10 cellular contexts compared by ENCODE assay signal in genomic region chrX:15301924-15302323, GRCh38. TPM values are rescaled to one million over a fixed set of nuclear protein-coding genes. Genes with fewer than 3 reads are reported as not detected.
DNase-seq lines count a peak whose midpoint lies in the region; ATAC-seq and TF ChIP-seq lines count a peak whose summit lies in the region.
"Had no signal": no experiment of that assay in that cellular context is flagged by ENCODE, and none has a peak within 500 bp of the region (broad histone marks: within the 10 kb centered on the region; RNA-seq: fewer than 3 reads in every experiment).

No MANE protein-coding gene starts in this region.

- H3K36me3 Mint-ChIP-seq in effector memory CD8-positive, alpha-beta T cell (ENCODE audit: insufficient read depth), result no peaks in the 10 kb centered on the region
- H3K36me3 Mint-ChIP-seq in naive thymus-derived CD8-positive, alpha-beta T cell, result no peaks in the 10 kb centered on the region

- H3K4me3 Mint-ChIP-seq in effector memory CD8-positive, alpha-beta T cell, result no peak overlapping the region
- no peak overlapping the region for H3K4me3 Mint-ChIP-seq in naive thymus-derived CD8-positive, alpha-beta T cell
- H3K4me3 Mint-ChIP-seq: central memory CD8-positive, alpha-beta T cell had no signal

- peaks cover 0 to 4% of the 10 kb centered on the region in 2 donors for H3K4me1 Mint-ChIP-seq in effector memory CD8-positive, alpha-beta T cell (ENCODE audit: low read depth in 2 of 2)
- peaks cover 0 to 1% (median 0%) of the 10 kb centered on the region in 4 donors for H3K4me1 Mint-ChIP-seq in naive thymus-derived CD8-positive, alpha-beta T cell
- H3K4me1 Mint-ChIP-seq: central memory CD8-positive, alpha-beta T cell had no signal

- H3K9me3 Mint-ChIP-seq in effector memory CD8-positive, alpha-beta T cell, result no peaks in the 10 kb centered on the region
- H3K9me3 Mint-ChIP-seq in naive thymus-derived CD8-positive, alpha-beta T cell, result no peaks in the 10 kb centered on the region
- H3K9me3 Mint-ChIP-seq: central memory CD8-positive, alpha-beta T cell had no signal

- TF ChIP-seq POLR2A in NB4 (IDR thresholded peaks at IDR 0.05; ENCODE audit: extremely low read depth, insufficient read length), result no peak

- POLR2A ChIA-PET in naive thymus-derived CD8-positive, alpha-beta T cell (lab: Charles Lee), result no interaction called here

- no peak overlapping the region for H3K4me3 ChIP-seq in NB4 (ENCODE audit: low read depth, low read length)
- H3K4me3 ChIP-seq: smooth muscle cell had no signal

- peak; percentile 54 for DNase-seq in NB4 (ENCODE audit: low read depth)
- DNase-seq in effector memory CD8-positive, alpha-beta T cell, result no peak
- DNase-seq in pons (ENCODE audit: low spot score), result peak; percentile 42
- no peak for DNase-seq in NCI-H82 (lab: John Stamatoyannopoulos, UW)
- DNase-seq in naive thymus-derived CD8-positive, alpha-beta T cell, result no peak
- DNase-seq in SHP77 treated with DMSO at 0.1 percent for 48 hours (lab: John Stamatoyannopoulos, UW), result no peak

- TF ChIP-seq CTCF in NB4 (IDR thresholded peaks at IDR 0.05; ENCODE audit: low read depth, low read length), result no peak

- H3K27ac Mint-ChIP-seq in effector memory CD8-positive, alpha-beta T cell, result no peak overlapping the region
- no peak overlapping the region for H3K27ac Mint-ChIP-seq in naive thymus-derived CD8-positive, alpha-beta T cell

- no peaks in the 10 kb centered on the region for H3K27me3 Mint-ChIP-seq in effector memory CD8-positive, alpha-beta T cell
- H3K27me3 Mint-ChIP-seq in naive thymus-derived CD8-positive, alpha-beta T cell, result peaks cover 0 to 1% (median 0%) of the 10 kb centered on the region in 5 donors
- H3K27me3 Mint-ChIP-seq: central memory CD8-positive, alpha-beta T cell had no signal

- ATAC-seq in GM19395 (IDR thresholded peaks at IDR 0.05; ENCODE audit: unreplicated experiment) (peak; percentile 38), HG03095 (IDR thresholded peaks at IDR 0.05; ENCODE audit: unreplicated experiment) (no peak)
- peak; percentile 32 for ATAC-seq in effector memory CD8-positive, alpha-beta T cell (replicated peaks)
- no peak for ATAC-seq in naive thymus-derived CD8-positive, alpha-beta T cell

RNA-seq across cellular contexts. Expression of gene ASB11, which starts 13.5 kb away (rescaled TPM):
- total RNA-seq in naive thymus-derived CD8-positive, alpha-beta T cell, result not detected
- not detected for polyA plus RNA-seq in naive thymus-derived CD8-positive, alpha-beta T cell
- total RNA-seq: smooth muscle cell had no signal
- polyA plus RNA-seq: smooth muscle cell had no signal

RNA-seq across cellular contexts. Expression of gene ASB9, which starts 32.0 kb away (rescaled TPM):
- under 1 TPM in 1 of 2 experiments, not detected in 1; 0.33 TPM for total RNA-seq in naive thymus-derived CD8-positive, alpha-beta T cell
- 1 to 10 TPM in 2 of 3 donors, under 1 TPM in 1; 0.71 to 2.7 (median 1.5) TPM for polyA plus RNA-seq in naive thymus-derived CD8-positive, alpha-beta T cell
- total RNA-seq: smooth muscle cell had no signal

RNA-seq across cellular contexts. Expression of gene PIGA, which starts 33.4 kb away (rescaled TPM):
- 10 to 100 TPM; 30.9 to 34.2 TPM for total RNA-seq in naive thymus-derived CD8-positive, alpha-beta T cell
- 1 to 10 TPM; 3.6 to 5.2 (median 4.1) TPM for polyA plus RNA-seq in naive thymus-derived CD8-positive, alpha-beta T cell

Comparison
In these comparisons a context has a peak if more than half of its experiments do, and no peak if none do; other contexts are left out.
1. ATAC-seq: peak in GM19395 (single experiment) and effector memory CD8-positive, alpha-beta T cell (single experiment); none in HG03095 (single experiment) and naive thymus-derived CD8-positive, alpha-beta T cell (0 of 2).
2. DNase-seq: peak in NB4 (single experiment) and pons (single experiment); none in effector memory CD8-positive, alpha-beta T cell (0 of 3), NCI-H82 (single experiment), naive thymus-derived CD8-positive, alpha-beta T cell (0 of 10) and SHP77 treated with DMSO at 0.1 percent for 48 hours (single experiment).